ENCODE assay signal across 9 cellular contexts in the genomic region with DNA sequence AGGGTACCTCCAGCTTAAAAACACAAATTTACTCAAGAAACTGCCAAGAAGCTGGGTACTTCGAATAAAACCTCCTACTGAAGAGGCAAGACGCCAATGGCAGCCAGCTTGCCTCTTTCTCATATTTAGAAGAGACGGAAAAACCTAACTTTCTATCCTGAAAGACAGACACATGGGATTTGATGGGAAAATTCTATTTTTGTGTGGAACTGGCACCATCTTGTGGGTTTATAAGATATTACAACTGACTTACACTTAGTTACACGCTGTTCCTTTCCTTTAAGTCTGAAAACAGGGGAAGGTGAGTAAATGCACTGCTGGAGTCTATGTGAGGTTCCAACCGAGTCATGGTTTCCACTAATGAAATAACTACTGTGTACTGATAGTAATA. TPM values are rescaled to one million over a fixed set of nuclear protein-coding genes. Genes with fewer than 3 reads are reported as not detected.
DNase-seq lines count a peak whose midpoint lies in the region; ATAC-seq and TF ChIP-seq lines count a peak whose summit lies in the region.
"Had no signal": no experiment of that assay in that cellular context is flagged by ENCODE, and none has a peak within 500 bp of the region (broad histone marks: within the 10 kb centered on the region; RNA-seq: fewer than 3 reads in every experiment).

No MANE protein-coding gene starts in this region.

- H3K23ac ChIP-seq in H9 (ENCODE audit: insufficient read length, low read depth, low read length), result no peak overlapping the region

- H3K36me3 Mint-ChIP-seq in H9 (ENCODE audit: insufficient read depth in 1 of 3, low read depth in 3 of 3) (peaks cover 30 to 48% (median 38%) of the 10 kb centered on the region in 3 experiments; a peak in 6 of 7 replicates), glutamatergic neuron (ENCODE audit: unreplicated experiment) (no peaks in the 10 kb centered on the region)
- H3K36me3 Mint-ChIP-seq in activated CD8-positive, alpha-beta memory T cell treated with anti-CD3 and anti-CD28 coated beads, Interleukin-2, amount 10 ng/mL, durations not matched to agents 7 days and 5 days, result peaks cover 31% of the 10 kb centered on the region

- H2AFZ ChIP-seq in H9 (ENCODE audit: low read length), result no peak overlapping the region

- no peak overlapping the region for H2BK15ac ChIP-seq in H9 (ENCODE audit: low read depth, low read length)

- H3K18ac ChIP-seq in H9 (ENCODE audit: insufficient read length, low read depth, low read length), result no peak overlapping the region

- peaks cover 0 to 59% of the 10 kb centered on the region in 2 donors for H3K36me3 ChIP-seq in gastrocnemius medialis

- no peak overlapping the region for H3K14ac ChIP-seq in H9 (ENCODE audit: insufficient read depth, low read length)

- no peak overlapping the region for H3K4me3 Mint-ChIP-seq in H9
- H3K4me3 Mint-ChIP-seq in glutamatergic neuron (ENCODE audit: unreplicated experiment), result no peak overlapping the region
- no peak overlapping the region for H3K4me3 Mint-ChIP-seq in activated CD8-positive, alpha-beta memory T cell treated with anti-CD3 and anti-CD28 coated beads, Interleukin-2, amount 10 ng/mL, durations not matched to agents 7 days and 5 days

- no peak overlapping the region for H3K56ac ChIP-seq in H9 (ENCODE audit: insufficient read length, low read depth, low read length)

- H3K4me1 ChIP-seq in H9 (ENCODE audit: insufficient read depth, low read length), result peaks cover 8% of the 10 kb centered on the region; the same call in 1 of the 2 replicates
- H3K4me1 ChIP-seq in gastrocnemius medialis, result peaks cover 0 to 5% of the 10 kb centered on the region in 2 donors
- H3K4me1 ChIP-seq: HAP-1 had no signal

- H3K23me2 ChIP-seq in H9 (ENCODE audit: insufficient read length, low read depth, low read length, poor library complexity, severe bottlenecking), result no peaks in the 10 kb centered on the region

- no peak overlapping the region for H2BK120ac ChIP-seq in H9 (ENCODE audit: low read depth, low read length, poor library complexity, severe bottlenecking)

- intact Hi-C loops in gastrocnemius medialis (cut with DNase I; ENCODE audit: low total_unique reads), result no loop called here

- H3K27ac Mint-ChIP-seq in H9 (no peak overlapping the region; a peak in 2 of 7 replicates), glutamatergic neuron (ENCODE audit: unreplicated experiment) (no peak overlapping the region)
- H3K27ac Mint-ChIP-seq in activated CD8-positive, alpha-beta memory T cell treated with anti-CD3 and anti-CD28 coated beads, Interleukin-2, amount 10 ng/mL, durations not matched to agents 7 days and 5 days, result no peak overlapping the region

- no peak for TF ChIP-seq POLR2A in gastrocnemius medialis (IDR thresholded peaks at IDR 0.05)

- CTCF ChIA-PET in activated CD8-positive, alpha-beta memory T cell treated with anti-CD3 and anti-CD28 coated beads, Interleukin-2, amount 10 ng/mL, durations not matched to agents 7 days and 5 days (lab: Charles Lee), result interaction anchor here (2.1 kb wide), 1 partner anchor 10 kb away, joined by 6 read pairs; the partner anchor contains the start of gene ZNF18

- H3K4ac ChIP-seq in H9 (ENCODE audit: low read depth, low read length), result no peak overlapping the region

- H3T11ph ChIP-seq in H9 (ENCODE audit: low read length), result no peak overlapping the region

- in situ Hi-C loops in gastrocnemius medialis (cut with MboI; ENCODE audit: low sequenced_read_pairs in 4 of 4), result loop anchor here in 1 of 4 donors (25.0 kb wide), 1 partner anchor 1250 kb away; the partner anchor contains the start of gene TMEM220

- no peak overlapping the region for H2BK20ac ChIP-seq in H9 (ENCODE audit: low read depth, low read length, poor library complexity, severe bottlenecking)

- TF ChIP-seq CTCF in H9 (conservative IDR thresholded peaks at IDR 0.05), result peak; percentile 74
- TF ChIP-seq CTCF in glutamatergic neuron (IDR thresholded peaks at IDR 0.05; ENCODE audit: partially characterized antibody, unreplicated experiment), result peak; percentile 70
- peak; percentile 28 to 55 (median 35) for TF ChIP-seq CTCF in gastrocnemius medialis (IDR thresholded peaks at IDR 0.05 in 4 of 5, conservative IDR thresholded peaks at IDR 0.05 in 1 of 5)

- no CpG with 5 or more reads among the region's 5 CpGs for WGBS in H9 (ENCODE audit: extremely low coverage, insufficient read length, low lambda C conversion rate)

- no peaks in the 10 kb centered on the region for H4K20me1 ChIP-seq in H9 (ENCODE audit: control insufficient read depth, insufficient read depth, insufficient read length)

- H4K91ac ChIP-seq in H9 (ENCODE audit: insufficient read length, low read depth, low read length), result no peak overlapping the region

- no peak overlapping the region for H2AK5ac ChIP-seq in H9 (ENCODE audit: insufficient read length, low read length)

- H2BK12ac ChIP-seq in H9 (ENCODE audit: insufficient read length, low read depth, low read length), result no peak overlapping the region

- H3K4me3 ChIP-seq in gastrocnemius medialis, result peak overlapping the region in 1 of 4 donors; percentile 19
- H3K4me3 ChIP-seq: HAP-1 had no signal

- ATAC-seq in gastrocnemius medialis (peak; percentile 54 to 64), HG03095 (IDR thresholded peaks at IDR 0.05; ENCODE audit: unreplicated experiment) (no peak)
- no peak for ATAC-seq in activated CD8-positive, alpha-beta memory T cell treated with anti-CD3 and anti-CD28 coated beads, Interleukin-2, amount 10 ng/mL, durations not matched to agents 7 days and 5 days

- no peak overlapping the region for H3K27ac ChIP-seq in H9 (ENCODE audit: insufficient read length, low read depth, low read length)
- peak overlapping the region in 1 of 4 donors; percentile 34 for H3K27ac ChIP-seq in gastrocnemius medialis

- H3K4me1 Mint-ChIP-seq in H9, result peaks cover 36 to 39% of the 10 kb centered on the region in 2 experiments
- no peaks in the 10 kb centered on the region for H3K4me1 Mint-ChIP-seq in glutamatergic neuron (ENCODE audit: low read depth, unreplicated experiment)
- no peaks in the 10 kb centered on the region for H3K4me1 Mint-ChIP-seq in activated CD8-positive, alpha-beta memory T cell treated with anti-CD3 and anti-CD28 coated beads, Interleukin-2, amount 10 ng/mL, durations not matched to agents 7 days and 5 days

- H2BK5ac ChIP-seq in H9 (ENCODE audit: insufficient read length, low read length), result no peak overlapping the region

- H3K9me3 Mint-ChIP-seq in H9 (no peaks in the 10 kb centered on the region; a peak in 1 of 5 replicates), glutamatergic neuron (ENCODE audit: unreplicated experiment) (no peaks in the 10 kb centered on the region)
- H3K9me3 Mint-ChIP-seq in activated CD8-positive, alpha-beta memory T cell treated with anti-CD3 and anti-CD28 coated beads, Interleukin-2, amount 10 ng/mL, durations not matched to agents 7 days and 5 days (ENCODE audit: low read depth), result no peaks in the 10 kb centered on the region

- DNase-seq in AG08396 (ENCODE audit: low spot score) (peak; percentile 39), H9 (no peak), SW480 (ENCODE audit: low spot score) (peak; percentile 47), glutamatergic neuron (no peak), gastrocnemius medialis (no peak)
- DNase-seq in activated effector memory CD4-positive, alpha-beta T cell treated with Interleukin-2 at 50 U/mL for 16 hours, result no peak
- DNase-seq in activated CD8-positive, alpha-beta memory T cell treated with anti-CD3 and anti-CD28 coated beads, Interleukin-2, amount 10 ng/mL, durations not matched to agents 7 days and 5 days, result no peak

- no peak overlapping the region for H3K4me2 ChIP-seq in H9 (ENCODE audit: insufficient read depth, insufficient read length, low read length)

- H3K79me2 ChIP-seq in H9 (ENCODE audit: insufficient read depth, low read length), result no peaks in the 10 kb centered on the region

- H3K27me3 Mint-ChIP-seq in H9 (ENCODE audit: low read depth) (no peaks in the 10 kb centered on the region), glutamatergic neuron (ENCODE audit: unreplicated experiment) (peaks cover 2% of the 10 kb centered on the region)
- H3K27me3 Mint-ChIP-seq in activated CD8-positive, alpha-beta memory T cell treated with anti-CD3 and anti-CD28 coated beads, Interleukin-2, amount 10 ng/mL, durations not matched to agents 7 days and 5 days, result no peaks in the 10 kb centered on the region

- H3K9ac ChIP-seq in H9 (ENCODE audit: extremely low read depth, insufficient read length, low read length), result no peak overlapping the region

- H3K9me3 ChIP-seq in H9 (ENCODE audit: control insufficient read depth, low read depth, low read length) (no peaks in the 10 kb centered on the region), gastrocnemius medialis (no peaks in the 10 kb centered on the region)
- H3K9me3 ChIP-seq: HAP-1 had no signal

- no peaks in the 10 kb centered on the region for H3K79me1 ChIP-seq in H9 (ENCODE audit: insufficient read depth, low read depth, low read length, poor library complexity, severe bottlenecking)

- H3K27me3 ChIP-seq in H9 (ENCODE audit: insufficient read depth, low read length), result no peaks in the 10 kb centered on the region
- H3K27me3 ChIP-seq in gastrocnemius medialis, result no peaks in the 10 kb centered on the region

- H4K8ac ChIP-seq in H9 (replicated peaks; ENCODE audit: insufficient read length, low read depth, low read length), result no peak overlapping the region

- no peak overlapping the region for H4K5ac ChIP-seq in H9 (ENCODE audit: insufficient read length, low read depth, low read length)

RNA-seq across cellular contexts. Expression of gene ZNF18, which starts 10.3 kb away (rescaled TPM):
- total RNA-seq in H9 (2021), result 6.8 and 7.0 TPM in 2 replicates
- 4.0 TPM for total RNA-seq in glutamatergic neuron (ENCODE audit: unreplicated experiment)
- total RNA-seq in gastrocnemius medialis, result 10 to 100 TPM in 1 of 4 donors, 1 to 10 TPM in 3; 4.7 to 15.8 (median 7.8) TPM
- total RNA-seq in activated CD8-positive, alpha-beta memory T cell treated with anti-CD3 and anti-CD28 coated beads, Interleukin-2, amount 10 ng/mL, durations not matched to agents 7 days and 5 days, result 10 to 100 TPM in 1 of 2 experiments, 1 to 10 TPM in 1; 9.3 to 11.9 TPM

RNA-seq across cellular contexts. Expression of gene MAP2K4, which starts 33.7 kb away (rescaled TPM):
- 46.1 and 47.5 TPM in 2 replicates for total RNA-seq in H9 (2021)
- 35.4 TPM for total RNA-seq in glutamatergic neuron (ENCODE audit: unreplicated experiment)
- 10 to 100 TPM; 29.8 to 58.6 (median 30.2) TPM for total RNA-seq in gastrocnemius medialis
- total RNA-seq in activated CD8-positive, alpha-beta memory T cell treated with anti-CD3 and anti-CD28 coated beads, Interleukin-2, amount 10 ng/mL, durations not matched to agents 7 days and 5 days, result 10 to 100 TPM; 22.1 to 29.9 TPM

Comparison
In these comparisons a context has a peak if more than half of its experiments do, and no peak if none do; other contexts are left out.
1. DNase-seq: peak in AG08396 (single experiment) and SW480 (single experiment); none in H9 (single experiment), glutamatergic neuron (single experiment), gastrocnemius medialis (0 of 2), activated effector memory CD4-positive, alpha-beta T cell treated with Interleukin-2 at 50 U/mL for 16 hours (single experiment) and activated CD8-positive, alpha-beta memory T cell treated with anti-CD3 and anti-CD28 coated beads, Interleukin-2, amount 10 ng/mL, durations not matched to agents 7 days and 5 days (single experiment).
2. ATAC-seq: peak in gastrocnemius medialis (2 of 2); none in HG03095 (single experiment) and activated CD8-positive, alpha-beta memory T cell treated with anti-CD3 and anti-CD28 coated beads, Interleukin-2, amount 10 ng/mL, durations not matched to agents 7 days and 5 days (single experiment).
3. Peak in every context shown above with its lines, with median percentiles within 50 percentile points of each other: CTCF ChIP-seq.